In genomic region chrX:94288972-94289371, GRCh38 we compare ENCODE assay signal across 17 cellular contexts.
DNase-seq lines count a peak whose midpoint lies in the region; ATAC-seq, FAIRE-seq and TF ChIP-seq lines count a peak whose summit lies in the region.
"Had no signal": no experiment of that assay in that cellular context is flagged by ENCODE, and none has a peak within 500 bp of the region (broad histone marks: within the 10 kb centered on the region; RNA-seq: fewer than 3 reads in every experiment).

No MANE protein-coding gene starts in this region.

- H3K36me3 ChIP-seq in H7 (replicated peaks; ENCODE audit: control insufficient read depth, insufficient read depth, low read length) (peaks cover 2% of the 10 kb centered on the region; the same call in 1 of the 2 replicates), HUES64 (ENCODE audit: insufficient read depth, low read length) (peaks cover 2% of the 10 kb centered on the region; the same call in 1 of the 2 replicates), pancreas (no peaks in the 10 kb centered on the region)
- H3K36me3 ChIP-seq: BLaER1 had no signal

- TF ChIP-seq CTCF in pancreas (IDR thresholded peaks at IDR 0.05), result no peak

- H3K27me3 ChIP-seq in H7 (ENCODE audit: control insufficient read depth, insufficient read depth, low read length) (no peaks in the 10 kb centered on the region), HUES64 (ENCODE audit: insufficient read depth, low read length) (no peaks in the 10 kb centered on the region), pancreas (peaks cover 0 to 5% (median 1%) of the 10 kb centered on the region in 4 donors)

- H3K4me1 ChIP-seq in HUES64 (ENCODE audit: insufficient read depth, low read length) (peaks cover 15% of the 10 kb centered on the region), pancreas (no peaks in the 10 kb centered on the region)

- intact Hi-C loops in pancreas (cut with DNase I), result no loop called here

- H3K27ac ChIP-seq in HUES64 (ENCODE audit: low read depth, low read length) (peak overlapping the region; percentile 60; the same call in 1 of the 2 replicates), pancreas (no peak overlapping the region)
- H3K27ac ChIP-seq: BLaER1 had no signal

- peak; percentile 9 for FAIRE-seq in pancreas (lab: Jason Lieb, UNC)
- FAIRE-seq: GM12892, K562 had no signal

- DNase-seq in H7 (peak; percentile 6), iPS DF 19.7 (ENCODE audit: low read depth, low spot score) (peak; percentile 2), pancreas (no peak), mucosa of gallbladder (ENCODE audit: low spot score) (no peak)
- DNase-seq in activated CD4-positive, alpha-beta T cell treated with anti-CD3 and anti-CD28 coated beads for 1 hour, result no peak
- DNase-seq in stimulated activated CD4-positive, alpha-beta T cell treated with anti-CD3 and anti-CD28 coated beads, Interleukin-15, amount 100 ng/mL, for 24 hours, result no peak
- DNase-seq: CD4-positive, alpha-beta memory T cell; DMS153; DMS79; GDM1; IMR-90 had no signal

- H3K9me3 ChIP-seq in HUES64 (ENCODE audit: insufficient read depth, low read depth, low read length) (no peaks in the 10 kb centered on the region), pancreas (no peaks in the 10 kb centered on the region)

- H3K4me3 ChIP-seq in H7 (ENCODE audit: insufficient read depth, low read depth, low read length) (no peak overlapping the region), HUES64 (ENCODE audit: low read length) (no peak overlapping the region; the same call in 1 of the 2 replicates), pancreas (no peak overlapping the region)
- H3K4me3 ChIP-seq: BLaER1, K562 had no signal

- ATAC-seq in pancreas (no peak), HG03039 (IDR thresholded peaks at IDR 0.05; ENCODE audit: unreplicated experiment) (no peak)
- ATAC-seq: HCT116, K562 had no signal

- WGBS in HUES64, result no CpG with 5 or more reads among the region's 1 CpG
- 15 to 33% methylated on average over 1 of the region's 1 CpG for WGBS in pancreas, 2 donors

- no peak overlapping the region for H3K9ac ChIP-seq in HUES64 (ENCODE audit: low read depth, low read length)
- H3K9ac ChIP-seq: BLaER1 had no signal

Comparison
In these comparisons a context has a peak if more than half of its experiments do, and no peak if none do; other contexts are left out.
1. DNase-seq: peak in H7 (single experiment) and iPS DF 19.7 (single experiment); none in pancreas (0 of 6), activated CD4-positive, alpha-beta T cell treated with anti-CD3 and anti-CD28 coated beads for 1 hour (single experiment), stimulated activated CD4-positive, alpha-beta T cell treated with anti-CD3 and anti-CD28 coated beads, Interleukin-15, amount 100 ng/mL, for 24 hours (single experiment) and mucosa of gallbladder (single experiment).